1 cellular context compared by ENCODE assay signal in genomic region chr1:33361553-33362262, GRCh38.
A peak's percentile ranks its signal among the peaks of the same experiment; 100 is the strongest.
TF ChIP-seq lines count a peak whose summit lies in the region.

No MANE protein-coding gene starts in this region.

TF ChIP-seq in K562, 482 proteins besides CTCF, POLR2A, EP300 and RAD21 (continued from another document and continues in another):
- TF ChIP-seq SFPQ (IDR thresholded peaks at IDR 0.05; ENCODE audit: low read depth, low read length) (no peak), HMG20A (CRISPR knock-in tag; conservative IDR thresholded peaks at IDR 0.05) (no peak), ATF3 (IDR thresholded peaks at IDR 0.05) (peak; percentile 26; the same call in 1 of the 2 replicates), ATF3 (CRISPR knock-in tag; conservative IDR thresholded peaks at IDR 0.05) (no peak), CAMTA2 (CRISPR knock-in tag; conservative IDR thresholded peaks at IDR 0.05) (no peak), RBM25 (IDR thresholded peaks at IDR 0.05; ENCODE audit: low read depth, low read length, severe bottlenecking) (no peak), ZNF512 (tag; IDR thresholded peaks at IDR 0.05) (no peak), DDX20 (tag; IDR thresholded peaks at IDR 0.05; ENCODE audit: low read depth) (no peak), SNRNP70 (optimal IDR thresholded peaks at IDR 0.05; ENCODE audit: low read depth, low read length) (no peak), HMG20B (CRISPR knock-in tag; IDR thresholded peaks at IDR 0.05) (no peak), ZNF174 (CRISPR knock-in tag; IDR thresholded peaks at IDR 0.05) (no peak), ZNF699 (CRISPR knock-in tag; IDR thresholded peaks at IDR 0.05; ENCODE audit: insufficient replicate concordance) (no peak), HOMEZ (CRISPR knock-in tag; IDR thresholded peaks at IDR 0.05) (no peak), ZSCAN32 (CRISPR knock-in tag; IDR thresholded peaks at IDR 0.05) (no peak), MBD2 (IDR thresholded peaks at IDR 0.05; ENCODE audit: borderline replicate concordance, low read depth) (no peak), ZBTB7A (IDR thresholded peaks at IDR 0.05; ENCODE audit: borderline replicate concordance, control insufficient read depth, low read depth, low read length) (no peak), KLF1 (tag; IDR thresholded peaks at IDR 0.05) (no peak), ZNF41 (CRISPR knock-in tag; conservative IDR thresholded peaks at IDR 0.05) (no peak; the same call in 1 of the 2 replicates), SRF (CRISPR knock-in tag; IDR thresholded peaks at IDR 0.05) (peak in 1 of 2 experiments; percentile 56; a peak in 2 of 4 replicates), GTF2A2 (tag; IDR thresholded peaks at IDR 0.05) (no peak), CCNT2 (IDR thresholded peaks at IDR 0.05; ENCODE audit: borderline replicate concordance, extremely low read depth, insufficient read length, low read depth, low read length) (no peak), ZFP1 (CRISPR knock-in tag; IDR thresholded peaks at IDR 0.05) (no peak), TSHZ1 (CRISPR knock-in tag; IDR thresholded peaks at IDR 0.05) (no peak), NFRKB (IDR thresholded peaks at IDR 0.05; ENCODE audit: low read depth) (no peak), MAFG (tag; conservative IDR thresholded peaks at IDR 0.05) (no peak), KDM5B (IDR thresholded peaks at IDR 0.05; ENCODE audit: insufficient replicate concordance, low read depth, low read length) (no peak), ZNF318 (IDR thresholded peaks at IDR 0.05; ENCODE audit: borderline replicate concordance in 1 of 2, low read depth in 1 of 2) (no peak), PYGO2 (tag; IDR thresholded peaks at IDR 0.05) (no peak), E2F3 (CRISPR knock-in tag; IDR thresholded peaks at IDR 0.05) (no peak), THRAP3 (IDR thresholded peaks at IDR 0.05; ENCODE audit: borderline replicate concordance) (no peak), ZBTB26 (CRISPR knock-in tag; IDR thresholded peaks at IDR 0.05) (no peak), HMBOX1 (IDR thresholded peaks at IDR 0.05) (peak; percentile 78), SP1 (CRISPR knock-in tag; IDR thresholded peaks at IDR 0.05) (no peak), XRCC3 (IDR thresholded peaks at IDR 0.05) (no peak), TGIF2 (CRISPR knock-in tag; IDR thresholded peaks at IDR 0.05) (no peak), FOSL1 (tag; conservative IDR thresholded peaks at IDR 0.05) (peak; percentile 54), TEAD2 (tag; IDR thresholded peaks at IDR 0.05) (no peak), NCOA6 (IDR thresholded peaks at IDR 0.05) (no peak), SMC3 (conservative IDR thresholded peaks at IDR 0.05; ENCODE audit: insufficient read depth, low read depth, low read length) (no peak), ZNF384 (IDR thresholded peaks at IDR 0.05; ENCODE audit: low read depth, low read length) (no peak), PCBP2 (IDR thresholded peaks at IDR 0.05; ENCODE audit: low read depth, low read length, poor library complexity, severe bottlenecking) (no peak), ZNF655 (CRISPR knock-in tag; IDR thresholded peaks at IDR 0.05) (no peak), MCM3 (IDR thresholded peaks at IDR 0.05) (no peak), ZNF197 (CRISPR knock-in tag; IDR thresholded peaks at IDR 0.05; ENCODE audit: low read depth) (no peak)
